13 cellular contexts compared by ENCODE assay signal in the genomic region with DNA sequence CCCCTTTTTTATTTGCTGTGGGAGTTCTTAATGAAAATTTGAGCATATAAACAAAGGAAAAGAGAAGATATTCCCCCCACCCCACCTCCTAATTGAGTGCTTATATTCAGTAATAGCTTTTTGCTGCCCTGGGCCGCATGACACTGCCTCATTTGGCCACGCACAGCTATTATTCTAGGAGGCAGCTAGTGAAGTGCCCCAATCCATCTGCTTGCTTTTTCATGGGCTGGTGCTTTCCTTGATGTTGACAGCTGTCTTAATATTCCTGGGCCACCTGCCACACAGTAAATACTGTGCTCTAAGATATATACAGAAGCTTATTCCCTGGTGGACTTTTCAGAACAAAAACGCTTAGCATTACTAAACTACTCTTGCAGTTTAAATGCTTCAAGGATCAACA. TPM values are rescaled to one million over a fixed set of nuclear protein-coding genes. Genes with fewer than 3 reads are reported as not detected.
DNase-seq lines count a peak whose midpoint lies in the region; FAIRE-seq and TF ChIP-seq lines count a peak whose summit lies in the region.
"Had no signal": no experiment of that assay in that cellular context is flagged by ENCODE, and none has a peak within 500 bp of the region (broad histone marks: within the 10 kb centered on the region; RNA-seq: fewer than 3 reads in every experiment).

No MANE protein-coding gene starts in this region.

- DNase-seq in DMS153 treated with DMSO at 0.1 percent for 48 hours (lab: John Stamatoyannopoulos, UW; ENCODE audit: unreplicated experiment) (peak; percentile 53), NCI-H1694 treated with DMSO at 0.1 percent for 48 hours (lab: John Stamatoyannopoulos, UW) (peak; percentile 99), NCI-H446 treated with DMSO at 0.1 percent for 48 hours (lab: John Stamatoyannopoulos, UW) (peak; percentile 95), GM19239 (ENCODE audit: insufficient read length, low spot score) (no peak), osteoblast (ENCODE audit: insufficient read length, low spot score, missing footprints) (no peak)
- DNase-seq in stimulated activated CD4-positive, alpha-beta T cell treated with anti-CD3 and anti-CD28 coated beads, Interleukin-4, amount 100 ng/mL, for 4 hours, result no peak
- DNase-seq in central memory CD4-positive, alpha-beta T cell, result no peak
- DNase-seq: activated CD8-positive, alpha-beta memory T cell treated with anti-CD3 and anti-CD28 coated beads for 24 hours; activated effector memory CD4-positive, alpha-beta T cell treated with Interleukin-2 at 50 U/mL for 16 hours; KG1; mammary epithelial cell; stomach had no signal

- no peaks in the 10 kb centered on the region for H4K20me1 ChIP-seq in osteoblast (ENCODE audit: insufficient read depth, low read length)

- no peak for TF ChIP-seq CTCF in osteoblast (IDR thresholded peaks at IDR 0.05; ENCODE audit: extremely low read depth, low read depth, low read length)

- H3K9me3 ChIP-seq in endocrine pancreas (ENCODE audit: control insufficient read depth, low read length) (no peaks in the 10 kb centered on the region), osteoblast (ENCODE audit: low read depth, low read length) (no peaks in the 10 kb centered on the region)
- H3K9me3 ChIP-seq: stomach had no signal

- H3K27ac ChIP-seq in osteoblast (ENCODE audit: low read depth, low read length), result no peak overlapping the region
- H3K27ac ChIP-seq: stomach had no signal

- H3K4me1 ChIP-seq in endocrine pancreas (ENCODE audit: control insufficient read depth, insufficient read depth, low read length) (peaks cover 14% of the 10 kb centered on the region), osteoblast (ENCODE audit: insufficient read depth, low read length) (no peaks in the 10 kb centered on the region)

- H3K9ac ChIP-seq in endocrine pancreas (ENCODE audit: control insufficient read depth, insufficient read depth, low read length), result no peak overlapping the region

- H3K27me3 ChIP-seq in endocrine pancreas (ENCODE audit: control insufficient read depth, insufficient read depth, low read length) (no peaks in the 10 kb centered on the region), osteoblast (ENCODE audit: insufficient read depth, low read length) (no peaks in the 10 kb centered on the region)
- H3K27me3 ChIP-seq: stomach had no signal

- FAIRE-seq in GM19239 (lab: Jason Lieb, UNC), result no peak

- no peak overlapping the region for H2AFZ ChIP-seq in osteoblast (ENCODE audit: low read length)

- no peak overlapping the region for H3K4me2 ChIP-seq in osteoblast (ENCODE audit: insufficient read depth, low read length)

- H3K36me3 ChIP-seq in endocrine pancreas (ENCODE audit: control insufficient read depth, insufficient read depth, low read length), result no peaks in the 10 kb centered on the region
- H3K36me3 ChIP-seq in osteoblast (ENCODE audit: insufficient read depth, low read length), result no peaks in the 10 kb centered on the region
- H3K36me3 ChIP-seq: stomach had no signal

- H3K4me3 ChIP-seq in endocrine pancreas (ENCODE audit: control insufficient read depth, insufficient read depth, low read length) (peak overlapping the region; percentile 72), osteoblast (ENCODE audit: insufficient read depth, low read length) (no peak overlapping the region)
- H3K4me3 ChIP-seq: stomach had no signal

- H3K79me2 ChIP-seq in osteoblast (ENCODE audit: insufficient read depth, low read length), result peaks cover 1% of the 10 kb centered on the region

RNA-seq across cellular contexts. Expression of a gene that starts 3.8 kb away (rescaled TPM):
- 18.9 and 20.3 TPM in 2 replicates for total RNA-seq in osteoblast

RNA-seq across cellular contexts. Expression of a gene that starts 53.4 kb away (rescaled TPM):
- 10.6 and 11.6 TPM in 2 replicates for total RNA-seq in osteoblast

Comparison
In these comparisons a context has a peak if more than half of its experiments do, and no peak if none do; other contexts are left out.
1. DNase-seq: peak in DMS153 treated with DMSO at 0.1 percent for 48 hours (single experiment), NCI-H1694 treated with DMSO at 0.1 percent for 48 hours (single experiment) and NCI-H446 treated with DMSO at 0.1 percent for 48 hours (single experiment); none in GM19239 (single experiment), stimulated activated CD4-positive, alpha-beta T cell treated with anti-CD3 and anti-CD28 coated beads, Interleukin-4, amount 100 ng/mL, for 4 hours (0 of 2), central memory CD4-positive, alpha-beta T cell (single experiment) and osteoblast (single experiment).